8 cellular contexts compared by ENCODE assay signal in the genomic region with DNA sequence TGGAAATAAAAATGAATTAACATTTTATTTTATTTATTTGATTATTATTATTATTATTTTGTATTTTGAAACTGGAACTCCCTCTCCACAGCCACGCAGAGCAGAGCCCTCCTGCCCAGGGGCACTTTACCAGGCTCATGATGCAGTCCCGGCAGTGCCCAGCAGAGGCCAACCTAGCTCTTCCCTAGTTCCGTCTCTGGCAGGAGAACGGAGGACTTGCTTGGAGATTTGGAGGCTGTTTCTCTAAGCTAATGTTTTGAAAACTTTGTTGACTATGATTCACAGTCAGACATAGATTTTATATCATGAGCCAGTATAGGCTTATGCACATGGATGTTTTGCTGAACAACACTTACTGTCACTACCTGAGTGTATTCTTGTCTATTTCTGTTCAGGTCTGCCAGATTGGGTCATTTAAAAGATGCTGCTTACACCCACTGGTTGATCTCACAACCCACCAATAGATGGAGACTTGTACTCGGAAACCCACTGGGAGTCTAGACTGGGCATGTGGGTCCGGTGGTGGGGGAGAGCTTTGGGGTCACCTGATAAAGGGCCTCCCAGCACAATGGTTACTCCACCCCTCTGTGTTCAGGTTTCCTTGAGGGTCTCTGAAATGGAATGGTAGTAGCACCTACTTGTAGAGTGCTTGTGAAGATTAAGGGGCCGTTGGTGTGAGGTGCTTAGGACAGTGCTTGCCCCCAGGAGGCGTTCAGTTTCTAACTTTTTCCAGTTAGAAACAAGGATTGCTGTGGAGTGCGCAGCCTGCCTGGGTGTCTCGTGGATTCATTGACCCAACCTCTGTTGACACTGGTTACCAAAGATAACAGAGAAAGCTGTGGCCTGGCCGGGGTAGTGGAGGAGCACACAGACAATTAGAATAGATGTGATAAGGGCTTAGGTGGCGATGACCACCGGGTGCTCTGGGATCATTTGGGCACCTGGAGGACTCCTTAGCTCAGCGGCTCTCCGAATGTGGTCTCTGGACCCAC.
DNase-seq lines count a peak whose midpoint lies in the region; ATAC-seq lines count a peak whose summit lies in the region.

No MANE protein-coding gene starts in this region.

- no peak overlapping the region for H2AK5ac ChIP-seq in mesendoderm (ENCODE audit: low read length)

- no peak overlapping the region for H3K9ac ChIP-seq in mesendoderm (ENCODE audit: low read length)

- H3K56ac ChIP-seq in mesendoderm (ENCODE audit: low read length) = no peak overlapping the region

- H4K8ac ChIP-seq in mesendoderm (ENCODE audit: low read depth, low read length) = no peak overlapping the region

- peaks cover 11% of the 10 kb centered on the region for H3K4me1 Mint-ChIP-seq in activated CD4-positive, alpha-beta memory T cell treated with anti-CD3 and anti-CD28 coated beads, Interleukin-2, amount 10 ng/mL, durations not matched to agents 7 days and 5 days
- H3K4me1 Mint-ChIP-seq in effector memory CD8-positive, alpha-beta T cell (ENCODE audit: low read depth in 2 of 2) = peaks cover 1 to 9% of the 10 kb centered on the region in 2 donors

- no peak overlapping the region for H3K4ac ChIP-seq in mesendoderm (ENCODE audit: low read depth, low read length)

- no peaks in the 10 kb centered on the region for H3K27me3 ChIP-seq in mesendoderm (ENCODE audit: insufficient read depth, low read length, poor library complexity)

- peak in 10 of 14 donors; percentile 2 to 53 (median 24) for DNase-seq in C1 segment of cervical spinal cord (lab: John Stamatoyannopoulos, UW)
- DNase-seq in NCI-H82 (lab: John Stamatoyannopoulos, UW) = peak; percentile 85
- DNase-seq in activated CD4-positive, alpha-beta memory T cell treated with anti-CD3 and anti-CD28 coated beads, Interleukin-2, amount 10 ng/mL, durations not matched to agents 7 days and 5 days = peak; percentile 69
- peak; percentile 51 to 54 (median 53) for DNase-seq in effector memory CD8-positive, alpha-beta T cell
- peak; percentile 89 for DNase-seq in mesendoderm
- peak; percentile 37 for DNase-seq in stimulated activated CD8-positive, alpha-beta memory T cell treated with anti-CD3 and anti-CD28 coated beads, Interleukin-4, amount 100 ng/mL, for 24 hours (ENCODE audit: low read depth)

- no peak overlapping the region for H2BK15ac ChIP-seq in mesendoderm (replicated peaks; ENCODE audit: low read depth)

- H3K4me3 Mint-ChIP-seq in activated CD4-positive, alpha-beta memory T cell treated with anti-CD3 and anti-CD28 coated beads, Interleukin-2, amount 10 ng/mL, durations not matched to agents 7 days and 5 days = no peak overlapping the region
- H3K4me3 Mint-ChIP-seq in effector memory CD8-positive, alpha-beta T cell = no peak overlapping the region

- no peaks in the 10 kb centered on the region for H3K79me2 ChIP-seq in mesendoderm (ENCODE audit: control insufficient read depth, insufficient read depth, low read length)

- no peak overlapping the region for H3K4me2 ChIP-seq in mesendoderm (ENCODE audit: low read length)

- no peak overlapping the region for H3K4me3 ChIP-seq in mesendoderm (ENCODE audit: low read length)

- H3K79me1 ChIP-seq in mesendoderm (ENCODE audit: low read length) = no peaks in the 10 kb centered on the region

- no peak overlapping the region for H2BK5ac ChIP-seq in mesendoderm (ENCODE audit: low read length)

- no peaks in the 10 kb centered on the region for H3K36me3 ChIP-seq in mesendoderm (ENCODE audit: control insufficient read depth, insufficient read depth, low read length)

- ATAC-seq in GM19035 (IDR thresholded peaks at IDR 0.05; ENCODE audit: unreplicated experiment) (peak; percentile 89), HG03432 (IDR thresholded peaks at IDR 0.05; ENCODE audit: unreplicated experiment) (peak; percentile 81)
- ATAC-seq in effector memory CD8-positive, alpha-beta T cell (replicated peaks) = peak; percentile 93

- H3K27me3 Mint-ChIP-seq in activated CD4-positive, alpha-beta memory T cell treated with anti-CD3 and anti-CD28 coated beads, Interleukin-2, amount 10 ng/mL, durations not matched to agents 7 days and 5 days = no peaks in the 10 kb centered on the region
- no peaks in the 10 kb centered on the region for H3K27me3 Mint-ChIP-seq in effector memory CD8-positive, alpha-beta T cell

- H3K27ac ChIP-seq in mesendoderm (ENCODE audit: low read depth, low read length) = no peak overlapping the region

- H3K23ac ChIP-seq in mesendoderm (ENCODE audit: low read length) = peak overlapping the region; percentile 31

- WGBS in mesendoderm (ENCODE audit: extremely low coverage, insufficient coverage, low lambda C conversion rate) = no CpG with 5 or more reads among the region's 15 CpGs

- H4K5ac ChIP-seq in mesendoderm (ENCODE audit: low read length) = no peak overlapping the region

- no peak overlapping the region for H3K27ac Mint-ChIP-seq in activated CD4-positive, alpha-beta memory T cell treated with anti-CD3 and anti-CD28 coated beads, Interleukin-2, amount 10 ng/mL, durations not matched to agents 7 days and 5 days
- no peak overlapping the region for H3K27ac Mint-ChIP-seq in effector memory CD8-positive, alpha-beta T cell

- no peaks in the 10 kb centered on the region for H3K36me3 Mint-ChIP-seq in activated CD4-positive, alpha-beta memory T cell treated with anti-CD3 and anti-CD28 coated beads, Interleukin-2, amount 10 ng/mL, durations not matched to agents 7 days and 5 days (ENCODE audit: low read depth)
- H3K36me3 Mint-ChIP-seq in effector memory CD8-positive, alpha-beta T cell (ENCODE audit: insufficient read depth) = no peaks in the 10 kb centered on the region

- H3K4me1 ChIP-seq in mesendoderm (ENCODE audit: control insufficient read depth, low read depth, low read length) = peaks cover 23% of the 10 kb centered on the region

- H3K18ac ChIP-seq in mesendoderm (ENCODE audit: low read length) = no peak overlapping the region

- CTCF ChIA-PET in activated CD4-positive, alpha-beta memory T cell treated with anti-CD3 and anti-CD28 coated beads, Interleukin-2, amount 10 ng/mL, durations not matched to agents 7 days and 5 days (lab: Charles Lee) = interaction anchor here (0.6 to 7.2 kb wide), 30 partner anchors 8 to 380 kb away, joined by 3 to 78 read pairs (median 4); a partner anchor contains a TSS

- POLR2A ChIA-PET in activated CD4-positive, alpha-beta memory T cell treated with anti-CD3 and anti-CD28 coated beads, Interleukin-2, amount 10 ng/mL, durations not matched to agents 7 days and 5 days (lab: Charles Lee) = interaction anchor here (1.1 to 1.3 kb wide), 2 partner anchors 31 to 108 kb away, joined by 5 to 6 read pairs; a partner anchor contains a TSS

- no peak overlapping the region for H2BK120ac ChIP-seq in mesendoderm (ENCODE audit: low read depth, low read length)

- no peaks in the 10 kb centered on the region for H3K9me3 Mint-ChIP-seq in activated CD4-positive, alpha-beta memory T cell treated with anti-CD3 and anti-CD28 coated beads, Interleukin-2, amount 10 ng/mL, durations not matched to agents 7 days and 5 days
- H3K9me3 Mint-ChIP-seq in effector memory CD8-positive, alpha-beta T cell = no peaks in the 10 kb centered on the region

Comparison
In these comparisons a context has a peak if more than half of its experiments do, and no peak if none do; other contexts are left out.
1. DNase-seq: peak in every context shown above with its lines; median percentile 89 in mesendoderm; 85 in NCI-H82; 69 in activated CD4-positive, alpha-beta memory T cell treated with anti-CD3 and anti-CD28 coated beads, Interleukin-2, amount 10 ng/mL, durations not matched to agents 7 days and 5 days; 53 in effector memory CD8-positive, alpha-beta T cell; 37 in stimulated activated CD8-positive, alpha-beta memory T cell treated with anti-CD3 and anti-CD28 coated beads, Interleukin-4, amount 100 ng/mL, for 24 hours; 24 in C1 segment of cervical spinal cord.